Comparison of ENCODE assay signal across 14 cellular contexts in the genomic region with DNA sequence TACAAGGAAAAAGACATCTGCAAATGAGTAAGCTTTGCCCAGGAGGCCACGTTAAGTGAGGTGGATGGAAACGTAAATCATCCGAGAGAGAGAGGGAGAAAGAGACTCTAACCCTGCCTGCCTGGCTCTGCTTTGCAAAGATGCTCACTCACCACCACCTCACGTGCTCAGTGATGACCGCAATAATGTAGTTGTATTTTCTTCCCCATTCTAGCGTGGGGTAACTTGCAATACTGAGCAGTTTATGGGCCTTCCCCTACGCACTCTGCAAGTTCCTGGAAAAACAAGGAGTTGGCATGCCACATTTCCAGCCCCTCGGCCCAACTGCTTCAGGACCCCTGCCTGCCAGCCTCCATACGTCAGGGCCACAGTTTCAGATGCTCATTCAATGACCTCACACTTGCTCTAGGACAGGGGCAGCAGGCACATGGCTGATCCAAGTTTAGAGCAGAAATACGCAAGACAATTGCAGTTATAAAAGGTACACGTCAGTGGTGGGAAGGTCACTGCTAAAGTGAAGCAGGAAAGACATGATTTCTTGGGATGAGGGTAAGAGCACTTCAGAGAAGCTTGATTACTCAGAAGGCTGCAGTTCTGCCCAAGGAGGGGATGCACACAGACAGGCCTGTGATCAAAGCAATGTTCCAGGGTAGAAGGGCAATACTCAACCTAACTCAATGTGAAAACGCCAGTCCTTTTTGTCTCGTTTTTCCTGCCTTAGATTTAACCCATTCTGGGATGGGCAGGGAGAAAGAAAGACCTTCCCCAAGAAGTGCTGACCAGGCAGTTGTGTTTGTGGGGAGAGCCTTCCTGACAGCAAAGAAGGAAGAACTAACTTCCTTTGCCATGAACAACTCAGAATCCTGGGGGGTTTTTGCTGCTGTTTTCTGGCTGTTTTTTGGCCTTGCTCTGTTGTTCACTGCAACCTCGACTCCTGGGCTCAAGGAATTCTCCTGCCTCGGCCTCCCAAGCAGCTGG.
DNase-seq lines count a peak whose midpoint lies in the region; ATAC-seq and TF ChIP-seq lines count a peak whose summit lies in the region.
"Had no signal": no experiment of that assay in that cellular context is flagged by ENCODE, and none has a peak within 500 bp of the region (broad histone marks: within the 10 kb centered on the region; RNA-seq: fewer than 3 reads in every experiment).

No MANE protein-coding gene starts in this region.

- no peak for TF ChIP-seq EP300 in gastroesophageal sphincter (IDR thresholded peaks at IDR 0.05)

- in situ Hi-C loops in ACHN (cut with HindIII; ENCODE audit: low pct_ligation_motif_present, low pct_unique_long_range_greater_than_20kb, low sequenced_read_pairs) = no loop called here

- H3K27me3 ChIP-seq in gastroesophageal sphincter = no peaks in the 10 kb centered on the region
- H3K27me3 ChIP-seq in naive thymus-derived CD4-positive, alpha-beta T cell (ENCODE audit: control insufficient read depth in 2 of 2, insufficient read depth in 2 of 2, low read length in 2 of 2) = no peaks in the 10 kb centered on the region

- DNase-seq in natural killer cell (no peak), hepatic stellate cell (ENCODE audit: low spot score) (no peak), dermis blood vessel endothelial cell (no peak), ACHN (no peak), NCI-H146 (lab: John Stamatoyannopoulos, UW) (no peak)
- DNase-seq in natural killer cell treated with Interleukin-12 subunit alpha and Interleukin-12 subunit beta and Interleukin-15 and Interleukin-18, amount 100 ng/mL, for 72 hours (ENCODE audit: low spot score) = no peak
- no peak for DNase-seq in naive thymus-derived CD4-positive, alpha-beta T cell
- DNase-seq: activated CD4-positive, alpha-beta T cell treated with anti-CD3 and anti-CD28 coated beads for 1 hour; activated T-cell treated with anti-CD3 and anti-CD28 coated beads, Interleukin-2, amount 50 U/mL, for 48 hours; amygdala; NCI-H187 had no signal

- TF ChIP-seq POLR2A in gastroesophageal sphincter (IDR thresholded peaks at IDR 0.05) = no peak

- H3K4me3 Mint-ChIP-seq in natural killer cell = no peak overlapping the region
- no peak overlapping the region for H3K4me3 Mint-ChIP-seq in natural killer cell treated with Interleukin-12 subunit alpha and Interleukin-12 subunit beta and Interleukin-15 and Interleukin-18, amount 100 ng/mL, for 72 hours
- H3K4me3 Mint-ChIP-seq in naive thymus-derived CD4-positive, alpha-beta T cell = no peak overlapping the region
- H3K4me3 Mint-ChIP-seq: T-cell had no signal

- H3K9me3 ChIP-seq in gastroesophageal sphincter = no peaks in the 10 kb centered on the region
- no peaks in the 10 kb centered on the region for H3K9me3 ChIP-seq in naive thymus-derived CD4-positive, alpha-beta T cell (ENCODE audit: control insufficient read depth in 2 of 3, low read length in 3 of 3)

- no peaks in the 10 kb centered on the region for H3K9me3 Mint-ChIP-seq in natural killer cell
- no peaks in the 10 kb centered on the region for H3K9me3 Mint-ChIP-seq in natural killer cell treated with Interleukin-12 subunit alpha and Interleukin-12 subunit beta and Interleukin-15 and Interleukin-18, amount 100 ng/mL, for 72 hours
- peaks cover 0 to 3% (median 0%) of the 10 kb centered on the region in 11 donors for H3K9me3 Mint-ChIP-seq in naive thymus-derived CD4-positive, alpha-beta T cell
- H3K9me3 Mint-ChIP-seq: T-cell had no signal

- H3K36me3 ChIP-seq in gastroesophageal sphincter = no peaks in the 10 kb centered on the region
- no peaks in the 10 kb centered on the region for H3K36me3 ChIP-seq in naive thymus-derived CD4-positive, alpha-beta T cell (ENCODE audit: control insufficient read depth in 2 of 3, insufficient read depth in 3 of 3, low read length in 3 of 3)

- CTCF ChIA-PET in naive thymus-derived CD4-positive, alpha-beta T cell (lab: Charles Lee) = no interaction called here

- H3K4me1 Mint-ChIP-seq in natural killer cell = peaks cover 6 to 10% of the 10 kb centered on the region in 2 donors
- H3K4me1 Mint-ChIP-seq in natural killer cell treated with Interleukin-12 subunit alpha and Interleukin-12 subunit beta and Interleukin-15 and Interleukin-18, amount 100 ng/mL, for 72 hours (ENCODE audit: low read depth in 2 of 2) = peaks cover 0 to 6% of the 10 kb centered on the region in 2 donors
- peaks cover 12 to 34% (median 28%) of the 10 kb centered on the region in 7 donors for H3K4me1 Mint-ChIP-seq in naive thymus-derived CD4-positive, alpha-beta T cell

- ATAC-seq in natural killer cell = peak in 2 of 3 donors; percentile 50 to 72
- ATAC-seq in natural killer cell treated with Interleukin-12 subunit alpha and Interleukin-12 subunit beta and Interleukin-15 and Interleukin-18, amount 100 ng/mL, for 72 hours = no peak
- peak; percentile 28 for ATAC-seq in gastroesophageal sphincter
- peak; percentile 83 for ATAC-seq in naive thymus-derived CD4-positive, alpha-beta T cell
- ATAC-seq: T-cell had no signal

- intact Hi-C loops in natural killer cell (cut with micrococcal nuclease) = no loop called here
- intact Hi-C loops in naive thymus-derived CD4-positive, alpha-beta T cell (cut with micrococcal nuclease) = no loop called here

- no peak for TF ChIP-seq CTCF in natural killer cell (IDR thresholded peaks at IDR 0.05)
- no peak for TF ChIP-seq CTCF in gastroesophageal sphincter (IDR thresholded peaks at IDR 0.05)

- no peak overlapping the region for H3K4me3 ChIP-seq in gastroesophageal sphincter
- no peak overlapping the region for H3K4me3 ChIP-seq in naive thymus-derived CD4-positive, alpha-beta T cell (ENCODE audit: low read length)
- H3K4me3 ChIP-seq: skin epidermis had no signal

- H3K27me3 Mint-ChIP-seq in natural killer cell (ENCODE audit: low read depth in 2 of 2) = peaks cover 7 to 9% of the 10 kb centered on the region in 2 donors
- H3K27me3 Mint-ChIP-seq in natural killer cell treated with Interleukin-12 subunit alpha and Interleukin-12 subunit beta and Interleukin-15 and Interleukin-18, amount 100 ng/mL, for 72 hours = peaks cover 0 to 12% of the 10 kb centered on the region in 2 donors
- peaks cover 0 to 3% (median 0%) of the 10 kb centered on the region in 5 donors for H3K27me3 Mint-ChIP-seq in naive thymus-derived CD4-positive, alpha-beta T cell
- H3K27me3 Mint-ChIP-seq: T-cell had no signal

- peak overlapping the region in 2 of 4 donors; percentile 16 to 29 for H3K27ac ChIP-seq in gastroesophageal sphincter
- H3K27ac ChIP-seq in naive thymus-derived CD4-positive, alpha-beta T cell (ENCODE audit: low read depth, low read length) = no peak overlapping the region

- POLR2A ChIA-PET in naive thymus-derived CD4-positive, alpha-beta T cell (lab: Charles Lee) = no interaction called here

- H3K4me1 ChIP-seq in gastroesophageal sphincter = peaks cover 0 to 28% (median 0%) of the 10 kb centered on the region in 3 donors
- peaks cover 0 to 21% of the 10 kb centered on the region in 2 donors for H3K4me1 ChIP-seq in naive thymus-derived CD4-positive, alpha-beta T cell (ENCODE audit: control insufficient read depth in 2 of 2, insufficient read depth in 2 of 2, low read length in 2 of 2)

- 68 to 81% methylated on average over 11 to 13 of the region's 15 CpGs for WGBS in gastroesophageal sphincter (ENCODE audit: low coverage in 1 of 2), 2 donors

- no peak overlapping the region for H3K27ac Mint-ChIP-seq in natural killer cell
- H3K27ac Mint-ChIP-seq in natural killer cell treated with Interleukin-12 subunit alpha and Interleukin-12 subunit beta and Interleukin-15 and Interleukin-18, amount 100 ng/mL, for 72 hours = no peak overlapping the region
- no peak overlapping the region for H3K27ac Mint-ChIP-seq in naive thymus-derived CD4-positive, alpha-beta T cell
- H3K27ac Mint-ChIP-seq: T-cell had no signal

- no peaks in the 10 kb centered on the region for H3K36me3 Mint-ChIP-seq in natural killer cell
- no peaks in the 10 kb centered on the region for H3K36me3 Mint-ChIP-seq in natural killer cell treated with Interleukin-12 subunit alpha and Interleukin-12 subunit beta and Interleukin-15 and Interleukin-18, amount 100 ng/mL, for 72 hours
- peaks cover 0 to 4% (median 0%) of the 10 kb centered on the region in 5 donors for H3K36me3 Mint-ChIP-seq in naive thymus-derived CD4-positive, alpha-beta T cell
- H3K36me3 Mint-ChIP-seq: T-cell had no signal

Comparison
In these comparisons a context has a peak if more than half of its experiments do, and no peak if none do; other contexts are left out.
1. ATAC-seq: peak in natural killer cell (2 of 3), gastroesophageal sphincter (single experiment) and naive thymus-derived CD4-positive, alpha-beta T cell (single experiment); none in natural killer cell treated with Interleukin-12 subunit alpha and Interleukin-12 subunit beta and Interleukin-15 and Interleukin-18, amount 100 ng/mL, for 72 hours (0 of 2).